ENCODE assay signal across 18 cellular contexts in the genomic region with DNA sequence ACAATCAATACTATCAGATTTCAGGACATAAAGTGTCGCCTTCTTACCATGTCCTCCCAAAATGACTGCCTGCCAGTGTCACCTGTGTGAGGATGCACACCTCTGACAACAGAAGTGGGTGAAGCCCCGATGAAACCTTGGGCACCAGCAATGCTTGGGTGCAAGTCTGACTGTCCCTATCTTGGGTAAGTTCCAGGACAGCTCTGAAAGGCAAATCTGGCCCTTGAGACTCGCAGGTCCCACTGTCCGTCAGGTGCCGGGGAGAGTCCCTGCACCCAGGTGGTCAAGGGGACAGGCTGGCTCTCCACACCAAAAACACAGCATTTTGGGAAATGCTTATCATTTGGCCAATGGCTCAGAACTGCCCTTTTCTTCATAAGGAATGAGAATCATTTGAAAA. TPM values are rescaled to one million over a fixed set of nuclear protein-coding genes. Genes with fewer than 3 reads are reported as not detected.
DNase-seq lines count a peak whose midpoint lies in the region; ATAC-seq and TF ChIP-seq lines count a peak whose summit lies in the region.
"Had no signal": no experiment of that assay in that cellular context is flagged by ENCODE, and none has a peak within 500 bp of the region (broad histone marks: within the 10 kb centered on the region; RNA-seq: fewer than 3 reads in every experiment).

No MANE protein-coding gene starts in this region.

- no peak for TF ChIP-seq CTCF in left ventricle myocardium inferior (IDR thresholded peaks at IDR 0.05; ENCODE audit: borderline replicate concordance)

- H3K4me1 Mint-ChIP-seq in T-helper 17 cell, result peaks cover 57% of the 10 kb centered on the region
- peaks cover 65% of the 10 kb centered on the region for H3K4me1 Mint-ChIP-seq in activated CD4-positive, alpha-beta memory T cell treated with anti-CD3 and anti-CD28 coated beads for 36 hours (ENCODE audit: low read depth)

- peak; percentile 57 for DNase-seq in cardiac septum (ENCODE audit: low spot score)
- no peak for DNase-seq in left ventricle myocardium inferior
- DNase-seq in T-helper 17 cell, result no peak
- no peak for DNase-seq in glomerular visceral epithelial cell (ENCODE audit: extremely low spot score)
- no peak for DNase-seq in activated CD4-positive, alpha-beta memory T cell treated with anti-CD3 and anti-CD28 coated beads for 36 hours
- no peak for DNase-seq in NCI-H345 treated with DMSO at 0.1 percent for 48 hours (lab: John Stamatoyannopoulos, UW; ENCODE audit: unreplicated experiment)
- DNase-seq: DMS79, Karpas-422, MM.1S, NCI-H1105, NCI-H187 treated with DMSO at 0.1 percent for 48 hours, NCI-H446 treated with DMSO at 0.1 percent for 48 hours, NCI-H774, SHP77 treated with DMSO at 0.1 percent for 48 hours had no signal

- peaks cover 26% of the 10 kb centered on the region for H3K36me3 Mint-ChIP-seq in T-helper 17 cell (ENCODE audit: low read depth)
- peaks cover 81% of the 10 kb centered on the region for H3K36me3 Mint-ChIP-seq in activated CD4-positive, alpha-beta memory T cell treated with anti-CD3 and anti-CD28 coated beads for 36 hours

- H3K4me1 ChIP-seq in left ventricle myocardium inferior, result peaks cover 54% of the 10 kb centered on the region

- H3K36me3 ChIP-seq in left ventricle myocardium inferior, result peaks cover 93% of the 10 kb centered on the region

- POLR2A ChIA-PET in activated CD4-positive, alpha-beta memory T cell treated with anti-CD3 and anti-CD28 coated beads for 36 hours (lab: Charles Lee), result no interaction called here

- H3K9me3 Mint-ChIP-seq in activated CD4-positive, alpha-beta memory T cell treated with anti-CD3 and anti-CD28 coated beads for 36 hours, result no peaks in the 10 kb centered on the region
- H3K9me3 Mint-ChIP-seq: CD14-positive monocyte had no signal

- CTCF ChIA-PET in activated CD4-positive, alpha-beta memory T cell treated with anti-CD3 and anti-CD28 coated beads for 36 hours (lab: Charles Lee), result no interaction called here

- peak overlapping the region; percentile 39 for H3K4me3 Mint-ChIP-seq in T-helper 17 cell
- no peak overlapping the region for H3K4me3 Mint-ChIP-seq in activated CD4-positive, alpha-beta memory T cell treated with anti-CD3 and anti-CD28 coated beads for 36 hours
- H3K4me3 Mint-ChIP-seq: CD14-positive monocyte had no signal

- H3K4me3 ChIP-seq in left ventricle myocardium inferior, result no peak overlapping the region
- H3K4me3 ChIP-seq: A549 had no signal

- H3K27me3 ChIP-seq in left ventricle myocardium inferior (ENCODE audit: low read depth), result no peaks in the 10 kb centered on the region
- no peaks in the 10 kb centered on the region for H3K27me3 ChIP-seq in layer of hippocampus (ENCODE audit: control insufficient read depth, insufficient read depth, low read length)

- intact Hi-C loops in cardiac septum (cut with DNase I) (no loop called here), left ventricle myocardium inferior (cut with micrococcal nuclease) (no loop called here)
- intact Hi-C loops in activated CD4-positive, alpha-beta memory T cell treated with anti-CD3 and anti-CD28 coated beads for 36 hours (cut with micrococcal nuclease), result loop anchor here (5.0 kb wide), 1 partner anchor 196 kb away; no protein-coding TSS in a partner anchor

- H3K27ac ChIP-seq in left ventricle myocardium inferior (replicated peaks) (no peak overlapping the region), layer of hippocampus (ENCODE audit: low read depth, low read length) (peak overlapping the region; percentile 66)
- H3K27ac ChIP-seq: A549 had no signal

- H3K27ac Mint-ChIP-seq in T-helper 17 cell, result peak overlapping the region; percentile 97
- H3K27ac Mint-ChIP-seq in activated CD4-positive, alpha-beta memory T cell treated with anti-CD3 and anti-CD28 coated beads for 36 hours, result no peak overlapping the region

- H3K9me3 ChIP-seq in left ventricle myocardium inferior (replicated peaks), result no peaks in the 10 kb centered on the region
- no peaks in the 10 kb centered on the region for H3K9me3 ChIP-seq in T-helper 17 cell (ENCODE audit: control insufficient read depth, low read length, poor library complexity, severe bottlenecking)
- H3K9me3 ChIP-seq: A549 had no signal

- H3K27me3 Mint-ChIP-seq in T-helper 17 cell, result no peaks in the 10 kb centered on the region
- H3K27me3 Mint-ChIP-seq in activated CD4-positive, alpha-beta memory T cell treated with anti-CD3 and anti-CD28 coated beads for 36 hours, result no peaks in the 10 kb centered on the region

- no peak for ATAC-seq in T-helper 17 cell
- no peak for ATAC-seq in HG03097 (IDR thresholded peaks at IDR 0.05; ENCODE audit: low FRiP score, unreplicated experiment)

RNA-seq across cellular contexts. Expression of a gene that starts 43.3 kb away (rescaled TPM):
- 141 TPM for total RNA-seq in cardiac septum
- 242 TPM for total RNA-seq in left ventricle myocardium inferior
- total RNA-seq in T-helper 17 cell, result 100 to 1,000 TPM; 341 to 361 TPM
- total RNA-seq in activated CD4-positive, alpha-beta memory T cell treated with anti-CD3 and anti-CD28 coated beads for 36 hours, result 100 to 1,000 TPM; 255 to 256 TPM
